ENCODE assay signal across 25 cellular contexts in genomic region chr4:48478273-48478672, GRCh38. TPM values are rescaled to one million over a fixed set of nuclear protein-coding genes. Genes with fewer than 3 reads are reported as not detected.
DNase-seq lines count a peak whose midpoint lies in the region; ATAC-seq, FAIRE-seq and TF ChIP-seq lines count a peak whose summit lies in the region.
"Had no signal": no experiment of that assay in that cellular context is flagged by ENCODE, and none has a peak within 500 bp of the region (broad histone marks: within the 10 kb centered on the region; RNA-seq: fewer than 3 reads in every experiment).

No MANE protein-coding gene starts in this region.

- H3K36me3 ChIP-seq in left ventricle myocardium inferior (no peaks in the 10 kb centered on the region), endothelial cell of umbilical vein (ENCODE audit: control insufficient read depth in 2 of 2, extremely low read depth in 1 of 2, insufficient read depth in 2 of 2, low read length in 2 of 2) (no peaks in the 10 kb centered on the region)
- H3K36me3 ChIP-seq: BE2C, HAP-1 had no signal

- TF ChIP-seq CTCF in left ventricle myocardium inferior (IDR thresholded peaks at IDR 0.05; ENCODE audit: borderline replicate concordance) (no peak), VCaP (conservative IDR thresholded peaks at IDR 0.05) (no peak), endothelial cell of umbilical vein (IDR thresholded peaks at IDR 0.05; ENCODE audit: extremely low read depth in 1 of 2, insufficient read depth in 1 of 2, low read depth in 1 of 2, low read length in 2 of 2) (no peak), glutamatergic neuron (IDR thresholded peaks at IDR 0.05; ENCODE audit: partially characterized antibody, unreplicated experiment) (no peak)

- H3K27me3 ChIP-seq in left ventricle myocardium inferior (ENCODE audit: low read depth) (peaks cover 26% of the 10 kb centered on the region), endothelial cell of umbilical vein (ENCODE audit: control insufficient read depth in 2 of 2, insufficient read depth in 2 of 2, low read length in 2 of 2) (peaks cover 27% of the 10 kb centered on the region in 2 experiments)
- H3K27me3 ChIP-seq: BE2C had no signal

- H3K36me3 Mint-ChIP-seq in glutamatergic neuron (ENCODE audit: unreplicated experiment), result no peaks in the 10 kb centered on the region
- H3K36me3 Mint-ChIP-seq: CD4-positive, alpha-beta memory T cell had no signal

- H3K9me3 ChIP-seq in left ventricle myocardium inferior (replicated peaks) (no peaks in the 10 kb centered on the region), endothelial cell of umbilical vein (replicated peaks; ENCODE audit: control insufficient read depth, insufficient read depth, low read length) (no peaks in the 10 kb centered on the region)
- H3K9me3 ChIP-seq: A549, BE2C, HAP-1 had no signal

- no peak overlapping the region for H3K27ac Mint-ChIP-seq in glutamatergic neuron (ENCODE audit: unreplicated experiment)
- H3K27ac Mint-ChIP-seq: CD4-positive, alpha-beta memory T cell; HFFc6 had no signal

- no peak for TF ChIP-seq POLR2A in endothelial cell of umbilical vein (IDR thresholded peaks at IDR 0.05; ENCODE audit: low read depth, low read length)

- H3K79me2 ChIP-seq in endothelial cell of umbilical vein (ENCODE audit: control insufficient read depth, insufficient read depth, low read length), result no peaks in the 10 kb centered on the region

- no peak for ATAC-seq in left ventricle myocardium superior
- ATAC-seq: A549 had no signal

- H3K9ac ChIP-seq in endothelial cell of umbilical vein (replicated peaks; ENCODE audit: extremely low read depth, insufficient read depth, low read length), result no peak overlapping the region
- H3K9ac ChIP-seq: BLaER1 treated with 17β-estradiol and CSF1 and Interleukin-3, amounts not matched to agents 10 nM and 100 nM had no signal

- no peak for DNase-seq in left ventricle myocardium inferior
- no peak for DNase-seq in left ventricle myocardium superior
- peak; percentile 57 for DNase-seq in endothelial cell of umbilical vein (ENCODE audit: low read depth, low spot score)
- DNase-seq in glutamatergic neuron, result no peak
- DNase-seq in cardiac septum (ENCODE audit: low spot score), result no peak
- DNase-seq: 8988T; ACHN; AML-193; Calu3; CD4-positive, alpha-beta memory T cell; COR-L47; DMS53; DMS79 treated with DMSO at 0.1 percent for 48 hours; GF-D8; GOT3; HFFc6 had no signal

- H3K27ac ChIP-seq in left ventricle myocardium inferior (replicated peaks) (peak overlapping the region; percentile 24), VCaP (peak overlapping the region; percentile 67), endothelial cell of umbilical vein (ENCODE audit: insufficient read depth, low read depth, low read length) (no peak overlapping the region)
- H3K27ac ChIP-seq: A549; BLaER1 treated with 17β-estradiol and CSF1 and Interleukin-3, amounts not matched to agents 10 nM and 100 nM had no signal

- H3K27me3 Mint-ChIP-seq in glutamatergic neuron (ENCODE audit: unreplicated experiment), result peaks cover 5% of the 10 kb centered on the region

- POLR2A ChIA-PET in endothelial cell of umbilical vein (lab: Charles Lee), result no interaction called here

- peaks cover 3% of the 10 kb centered on the region for H3K9me3 Mint-ChIP-seq in glutamatergic neuron (ENCODE audit: unreplicated experiment)
- H3K9me3 Mint-ChIP-seq: HFFc6 had no signal

- no peaks in the 10 kb centered on the region for H3K4me1 Mint-ChIP-seq in glutamatergic neuron (ENCODE audit: low read depth, unreplicated experiment)

- dilution Hi-C loops in endothelial cell of umbilical vein (cut with MboI; ENCODE audit: extremely low pct_ligation_motif_present, low sequenced_read_pairs), result no loop called here

- peaks cover 3% of the 10 kb centered on the region for H3K4me1 ChIP-seq in left ventricle myocardium inferior
- H3K4me1 ChIP-seq in endothelial cell of umbilical vein (ENCODE audit: control insufficient read depth, extremely low read depth, insufficient read depth, low read length), result no peaks in the 10 kb centered on the region
- H3K4me1 ChIP-seq: A549, HAP-1 had no signal

- intact Hi-C loops in left ventricle myocardium inferior (cut with micrococcal nuclease) (no loop called here), left ventricle myocardium superior (cut with micrococcal nuclease) (no loop called here), endothelial cell of umbilical vein (cut with micrococcal nuclease) (no loop called here), cardiac septum (cut with DNase I) (no loop called here)

- FAIRE-seq in endothelial cell of umbilical vein (lab: Jason Lieb, UNC), result peak; percentile 67
- FAIRE-seq: A549, GM12891, GM18507, H54 had no signal

- H3K4me3 ChIP-seq in left ventricle myocardium inferior (no peak overlapping the region), endothelial cell of umbilical vein (replicated peaks in 1 of 3; ENCODE audit: insufficient read depth in 1 of 3, low read depth in 1 of 3, low read length in 3 of 3) (no peak overlapping the region)
- H3K4me3 ChIP-seq: A549; BLaER1 treated with 17β-estradiol and CSF1 and Interleukin-3, amounts not matched to agents 10 nM and 100 nM; HAP-1 had no signal

- no peaks in the 10 kb centered on the region for H3K9me1 ChIP-seq in endothelial cell of umbilical vein (replicated peaks; ENCODE audit: control insufficient read depth, extremely low read depth, insufficient read depth, low read length)

- no peaks in the 10 kb centered on the region for H4K20me1 ChIP-seq in endothelial cell of umbilical vein (replicated peaks; ENCODE audit: control insufficient read depth, extremely low read depth, insufficient read depth, low read length)
- H4K20me1 ChIP-seq: BLaER1 treated with 17β-estradiol and CSF1 and Interleukin-3, amounts not matched to agents 10 nM and 100 nM had no signal

- H2AFZ ChIP-seq in endothelial cell of umbilical vein (ENCODE audit: low read depth, low read length), result no peak overlapping the region

- no peak overlapping the region for H3K4me3 Mint-ChIP-seq in glutamatergic neuron (ENCODE audit: unreplicated experiment)
- H3K4me3 Mint-ChIP-seq: CD4-positive, alpha-beta memory T cell had no signal

- H3K4me2 ChIP-seq in endothelial cell of umbilical vein (ENCODE audit: insufficient read depth, low read length), result no peak overlapping the region
- H3K4me2 ChIP-seq: A549 had no signal

- BruUV-seq in endothelial cell of umbilical vein (replicated peaks; lab: Mats Ljungman, UMichigan), result no TSS peak

- CTCF ChIA-PET in endothelial cell of umbilical vein (lab: Charles Lee), result no interaction called here

TF ChIP-seq in endothelial cell of umbilical vein, 7 proteins besides CTCF, POLR2A, EP300 and RAD21:
- TF ChIP-seq POLR2AphosphoS5 (IDR thresholded peaks at IDR 0.05; ENCODE audit: insufficient read depth, low read depth, low read length) (no peak), EZH2 (IDR thresholded peaks at IDR 0.05; ENCODE audit: borderline replicate concordance, low read depth, low read length, severe bottlenecking) (no peak)

RNA-seq across cellular contexts. Expression of gene SLC10A4, which starts 4.9 kb away (rescaled TPM):
- total RNA-seq in left ventricle myocardium inferior (not detected), left ventricle myocardium superior (not detected), endothelial cell of umbilical vein (0.18 TPM in 1 of 2 replicates, not detected in the other), glutamatergic neuron (ENCODE audit: unreplicated experiment) (7.1 TPM), cardiac septum (0.35 TPM)
- 0.06 and 0.13 TPM in 2 replicates for polyA plus RNA-seq in endothelial cell of umbilical vein
- 0.04 TPM in 1 of 2 replicates, not detected in the other for polyA plus RNA-seq in endothelial cell of umbilical vein (2011; cell fraction: cytosol; rRNA removed)
- polyA plus RNA-seq in endothelial cell of umbilical vein (2011; cell fraction: nucleus; rRNA removed), result 0.24 TPM in 2 replicates
- not detected in 2 replicates for polyA plus RNA-seq in endothelial cell of umbilical vein (2012)
- not detected in 2 replicates for polyA minus RNA-seq in endothelial cell of umbilical vein
- polyA minus RNA-seq in endothelial cell of umbilical vein (2011; cell fraction: cytosol; rRNA and poly(A)+ RNA removed), result not detected
- not detected in 2 replicates for polyA minus RNA-seq in endothelial cell of umbilical vein (2011; cell fraction: nucleus; rRNA and poly(A)+ RNA removed)
- total RNA-seq: G401, HFFc6 had no signal
- polyA plus RNA-seq: CD4-positive, alpha-beta memory T cell had no signal

RNA-seq across cellular contexts. Expression of gene ZAR1, which starts 11.8 kb away (rescaled TPM):
- not detected for total RNA-seq in left ventricle myocardium inferior
- total RNA-seq in left ventricle myocardium superior, result not detected
- total RNA-seq in endothelial cell of umbilical vein, result not detected in 2 replicates
- not detected in 2 replicates for polyA plus RNA-seq in endothelial cell of umbilical vein
- polyA plus RNA-seq in endothelial cell of umbilical vein (2011; cell fraction: cytosol; rRNA removed), result not detected in 2 replicates
- not detected in 2 replicates for polyA plus RNA-seq in endothelial cell of umbilical vein (2011; cell fraction: nucleus; rRNA removed)
- not detected in 2 replicates for polyA plus RNA-seq in endothelial cell of umbilical vein (2012)
- polyA minus RNA-seq in endothelial cell of umbilical vein, result not detected in 2 replicates
- polyA minus RNA-seq in endothelial cell of umbilical vein (2011; cell fraction: cytosol; rRNA and poly(A)+ RNA removed), result not detected
- not detected in 2 replicates for polyA minus RNA-seq in endothelial cell of umbilical vein (2011; cell fraction: nucleus; rRNA and poly(A)+ RNA removed)
- total RNA-seq in glutamatergic neuron (ENCODE audit: unreplicated experiment), result 0.49 TPM
- not detected for total RNA-seq in cardiac septum
- total RNA-seq: Calu3; CD4-positive, alpha-beta memory T cell; G401; HFFc6 had no signal
- polyA plus RNA-seq: CD4-positive, alpha-beta memory T cell had no signal
